In the genomic region with DNA sequence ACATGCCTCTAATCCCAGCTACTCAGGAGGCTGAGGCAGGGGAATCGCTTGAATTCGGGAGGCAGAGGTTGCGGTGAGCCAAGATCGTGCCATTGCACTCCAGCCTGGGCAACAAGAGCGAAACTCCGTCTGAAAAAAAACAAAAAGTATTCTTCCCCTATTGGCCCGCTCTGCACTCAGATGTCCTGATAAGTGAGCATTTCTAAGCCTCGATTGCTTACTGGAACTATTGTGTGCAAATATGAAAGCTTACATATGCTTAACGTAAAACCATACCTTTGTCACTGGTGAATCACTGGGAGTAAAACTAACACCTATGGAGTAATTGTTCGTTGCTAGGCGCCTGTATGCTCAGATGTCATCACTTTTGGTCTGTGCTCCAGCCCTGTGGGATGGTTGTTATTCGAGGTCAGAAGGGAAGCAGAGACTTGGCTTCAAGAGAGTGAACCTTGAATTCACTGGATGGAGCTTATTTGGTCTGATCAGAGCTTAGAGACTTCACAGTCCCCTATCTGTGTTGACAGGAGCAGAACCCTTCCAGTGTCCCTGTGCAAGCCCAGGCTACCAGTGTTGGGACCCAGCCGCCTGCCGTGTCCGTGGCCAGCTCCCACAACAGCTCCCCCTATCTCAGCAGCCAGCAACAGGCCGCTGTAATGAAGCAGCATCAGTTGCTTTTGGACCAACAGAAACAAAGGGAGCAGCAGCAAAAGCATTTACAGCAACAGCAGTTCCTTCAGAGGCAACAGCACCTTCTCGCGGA, we compare ENCODE assay signal across 14 cellular contexts. TPM values are rescaled to one million over a fixed set of nuclear protein-coding genes. Genes with fewer than 3 reads are reported as not detected.
DNase-seq lines count a peak whose midpoint lies in the region; ATAC-seq, FAIRE-seq and TF ChIP-seq lines count a peak whose summit lies in the region.
"Had no signal": no experiment of that assay in that cellular context is flagged by ENCODE, and none has a peak within 500 bp of the region (broad histone marks: within the 10 kb centered on the region; RNA-seq: fewer than 3 reads in every experiment).

No MANE protein-coding gene starts in this region.

- ATAC-seq in activated CD4-positive, CD25-positive, alpha-beta regulatory T cell treated with anti-CD3 and anti-CD28 coated beads, Interleukin-2, amount 50 U/mL, for 24 hours: peak; percentile 72 to 79
- ATAC-seq in GM19023 (IDR thresholded peaks at IDR 0.05; ENCODE audit: unreplicated experiment) (no peak), HG02610 (IDR thresholded peaks at IDR 0.05; ENCODE audit: unreplicated experiment) (no peak), GM21723 (IDR thresholded peaks at IDR 0.05; ENCODE audit: unreplicated experiment) (no peak)
- ATAC-seq: T-cell had no signal

- no peak overlapping the region for H3K18ac ChIP-seq in H1 (ENCODE audit: extremely low read depth, low read length)

- H3K9ac ChIP-seq in H1 (replicated peaks in 1 of 4; ENCODE audit: extremely low read depth in 1 of 4, low read depth in 3 of 4, low read length in 3 of 4) (no peak overlapping the region), neural cell (ENCODE audit: low read length) (no peak overlapping the region)

- no peaks in the 10 kb centered on the region for H3K23me2 ChIP-seq in H1 (ENCODE audit: low read depth, low read length)

- POLR2A ChIA-PET in H1 (lab: Charles Lee; ENCODE audit: partially characterized antibody): interaction anchor here (1.6 to 2.5 kb wide), 4 partner anchors 9 to 150 kb away, joined by 3 to 10 read pairs (median 6); partner anchors contain the start of gene MAML1

- H4K8ac ChIP-seq in H1 (ENCODE audit: extremely low read depth, insufficient read depth, low read length): no peak overlapping the region

- H3K9me3 ChIP-seq in H1 (ENCODE audit: insufficient read depth in 2 of 2, low read depth in 1 of 2, low read length in 1 of 2) (no peaks in the 10 kb centered on the region), neural cell (ENCODE audit: low read length) (no peaks in the 10 kb centered on the region)

- H3K27me3 Mint-ChIP-seq in HFFc6 (ENCODE audit: insufficient read depth): no peaks in the 10 kb centered on the region; the same call in 1 of the 2 replicates
- H3K27me3 Mint-ChIP-seq: T-cell had no signal

- no peak overlapping the region for H2BK5ac ChIP-seq in H1 (ENCODE audit: low read depth, low read length)

- no peaks in the 10 kb centered on the region for H3F3A ChIP-seq in neural cell (ENCODE audit: insufficient read depth, low read length, poor library complexity, severe bottlenecking)

- H3K14ac ChIP-seq in H1 (ENCODE audit: insufficient read length): no peak overlapping the region

- no peak overlapping the region for H3K4ac ChIP-seq in H1 (replicated peaks; ENCODE audit: insufficient read length, low read depth, low read length)

- H2AFZ ChIP-seq in H1 (ENCODE audit: low read length): no peak overlapping the region
- no peak overlapping the region for H2AFZ ChIP-seq in neural cell (ENCODE audit: low read depth, low read length)

- no peak overlapping the region for H2BK120ac ChIP-seq in H1 (replicated peaks; ENCODE audit: low read depth, low read length)

- no peak overlapping the region for H3K4me3 Mint-ChIP-seq in HFFc6
- H3K4me3 Mint-ChIP-seq: T-cell had no signal

- H4K5ac ChIP-seq in H1 (ENCODE audit: insufficient read length, low read depth, low read length): no peak overlapping the region

- no peak overlapping the region for H2BK20ac ChIP-seq in H1 (ENCODE audit: low read length)

- H3K4me1 ChIP-seq in H1 (replicated peaks in 1 of 4; ENCODE audit: control insufficient read depth in 3 of 4, insufficient read depth in 4 of 4, low read length in 3 of 4): peaks cover under 1 to 8% (median 1%) of the 10 kb centered on the region in 4 experiments; a peak in 5 of 7 replicates

- CTCF ChIA-PET in H1 (lab: Charles Lee; ENCODE audit: partially characterized antibody): interaction anchor here (0.6 to 6.0 kb wide), 16 partner anchors 8 to 625 kb away, joined by 3 to 53 read pairs (median 4); partner anchors contain the start of gene LTC4S

- no peak overlapping the region for H3K56ac ChIP-seq in H1 (replicated peaks; ENCODE audit: insufficient read length, low read depth, low read length)

- H3K36me3 Mint-ChIP-seq in HFFc6 (ENCODE audit: low read depth): peaks cover 18% of the 10 kb centered on the region

- H2BK12ac ChIP-seq in H1 (ENCODE audit: low read depth, low read length): no peak overlapping the region

- no peak overlapping the region for H2BK15ac ChIP-seq in H1 (ENCODE audit: low read length)

- no peak overlapping the region for H3K27ac ChIP-seq in H1 (ENCODE audit: low read depth, low read length)
- H3K27ac ChIP-seq in neural cell (ENCODE audit: low read length): no peak overlapping the region

- H4K20me1 ChIP-seq in H1 (replicated peaks in 1 of 2; ENCODE audit: control insufficient read depth in 1 of 2, insufficient read depth in 2 of 2, low read length in 2 of 2) (peaks cover 8 to 21% of the 10 kb centered on the region in 2 experiments), neural cell (ENCODE audit: insufficient read depth) (no peaks in the 10 kb centered on the region)

- no peaks in the 10 kb centered on the region for H3K27me3 ChIP-seq in H1 (replicated peaks in 1 of 4; ENCODE audit: control insufficient read depth in 3 of 4, extremely low read depth in 1 of 4, insufficient read depth in 3 of 4, low read length in 3 of 4)
- H3K27me3 ChIP-seq in neural cell (ENCODE audit: insufficient read depth, low read depth, low read length): no peaks in the 10 kb centered on the region

- TF ChIP-seq CTCF in HFFc6 (IDR thresholded peaks at IDR 0.05) (peak; percentile 35; the same call in 1 of the 2 replicates), H1 (IDR thresholded peaks at IDR 0.05; ENCODE audit: control extremely low read depth in 1 of 3, insufficient read depth in 1 of 3, low read depth in 1 of 3, low read length in 3 of 3) (peak; percentile 55 to 67 (median 57)), neural cell (IDR thresholded peaks at IDR 0.05; ENCODE audit: poor library complexity, severe bottlenecking) (peak; percentile 12)

- no peak overlapping the region for H3K4me3 ChIP-seq in H1 (ENCODE audit: extremely low read depth in 1 of 4, insufficient read depth in 2 of 4, low read depth in 3 of 4, low read length in 4 of 4)
- no peak overlapping the region for H3K4me3 ChIP-seq in neural cell (ENCODE audit: low read length)

- H3K4me1 Mint-ChIP-seq in HFFc6 (ENCODE audit: low read depth): peaks cover 40% of the 10 kb centered on the region

- H3K79me2 ChIP-seq in H1 (ENCODE audit: control insufficient read depth in 1 of 2, insufficient read depth in 2 of 2, low read length in 2 of 2): peaks cover 0 to 43% of the 10 kb centered on the region in 2 experiments; a peak in 2 of 4 replicates
- H3K79me2 ChIP-seq in neural cell (replicated peaks; ENCODE audit: insufficient read depth, low read length): peaks cover 20% of the 10 kb centered on the region

- no peak overlapping the region for H4K91ac ChIP-seq in H1 (replicated peaks; ENCODE audit: insufficient read length, low read length)

- FAIRE-seq in H1 (lab: Jason Lieb, UNC): no peak
- FAIRE-seq: A204.1, D721Med had no signal

- TF ChIP-seq RAD21 in H1 (IDR thresholded peaks at IDR 0.05 in 1 of 2, conservative IDR thresholded peaks at IDR 0.05 in 1 of 2; ENCODE audit: low read depth in 2 of 2, low read length in 2 of 2) (peak; percentile 19 to 48; a peak in 2 of 4 replicates), neural cell (conservative IDR thresholded peaks at IDR 0.05) (no peak)

- WGBS in H1 (ENCODE audit: extremely low coverage in 1 of 2, insufficient coverage in 1 of 2, insufficient read length in 1 of 2, insufficient replicate concordance in 2 of 2, low coverage in 1 of 2, low lambda C conversion rate in 2 of 2, missing lambda C conversion rate in 1 of 2), 2 experiments: 93% methylated on average over 18 of the region's 18 CpGs; no CpG with 5 or more reads in 1 of the 2 experiments

- no peak for TF ChIP-seq EP300 in H1 (IDR thresholded peaks at IDR 0.05; ENCODE audit: borderline replicate concordance in 1 of 2, low read depth in 2 of 2, low read length in 2 of 2)
- no peak for TF ChIP-seq EP300 in neural cell (conservative IDR thresholded peaks at IDR 0.05; ENCODE audit: poor library complexity, severe bottlenecking)

- TF ChIP-seq POLR2A in H1 (IDR thresholded peaks at IDR 0.05; ENCODE audit: control extremely low read depth in 1 of 2, low read depth in 2 of 2, low read length in 2 of 2): no peak

- H3K4me2 ChIP-seq in H1 (ENCODE audit: insufficient read depth in 1 of 2, low read depth in 2 of 2, low read length in 2 of 2) (no peak overlapping the region), neural cell (ENCODE audit: low read length) (no peak overlapping the region)

- H3K9me3 Mint-ChIP-seq in HFFc6: no peaks in the 10 kb centered on the region
- H3K9me3 Mint-ChIP-seq: T-cell had no signal

- H2AK5ac ChIP-seq in H1 (ENCODE audit: low read depth, low read length): no peak overlapping the region

- DNase-seq in activated CD4-positive, CD25-positive, alpha-beta regulatory T cell treated with anti-CD3 and anti-CD28 coated beads, Interleukin-2, amount 50 U/mL, for 72 hours: no peak
- no peak for DNase-seq in HFFc6
- no peak for DNase-seq in H1 (ENCODE audit: low read depth in 1 of 2, low spot score in 2 of 2)
- DNase-seq: activated CD8-positive, alpha-beta memory T cell treated with anti-CD3 and anti-CD28 coated beads for 24 hours; NCI-H226; T-cell had no signal

- H3K23ac ChIP-seq in H1 (ENCODE audit: insufficient read length): no peak overlapping the region

- no peaks in the 10 kb centered on the region for H3K9me2 ChIP-seq in neural cell (ENCODE audit: insufficient read depth, low read length)

- peaks cover 25 to 63% (median 47%) of the 10 kb centered on the region in 4 experiments for H3K36me3 ChIP-seq in H1 (ENCODE audit: control insufficient read depth in 2 of 4, insufficient read depth in 4 of 4, low read length in 3 of 4)
- H3K36me3 ChIP-seq in neural cell (ENCODE audit: insufficient read depth, low read length): peaks cover 8% of the 10 kb centered on the region

- no peak overlapping the region for H3K27ac Mint-ChIP-seq in HFFc6
- H3K27ac Mint-ChIP-seq: T-cell had no signal

- peaks cover 11% of the 10 kb centered on the region for H3K79me1 ChIP-seq in H1 (ENCODE audit: low read depth, low read length)

RNA-seq across cellular contexts. Expression of gene LTC4S, which starts 25.3 kb away (rescaled TPM):
- not detected for total RNA-seq in HFFc6 (2021; fragmentation: NEBNext Ultra II Directional; extraction: Animal tissue kit (Norgen Biotek cat#: 25700))
- 1.1 and 2.2 TPM in 2 replicates for total RNA-seq in H1 (2021; fragmentation: NEBNext Ultra II Directional; extraction: Animal tissue kit (Norgen Biotek cat#: 25700))
- 3.7 and 3.8 TPM in 2 replicates for polyA plus RNA-seq in H1 (2011; rRNA removed)
- polyA plus RNA-seq in H1 (2011; cell fraction: cytosol; rRNA removed): 0.93 TPM
- polyA plus RNA-seq in H1 (2011; cell fraction: nucleus; rRNA removed): 5.8 TPM
- 0.95 to 2.8 TPM (median 1.9 TPM) in 4 replicates for polyA plus RNA-seq in H1 (2012, experiment 1 of 2)
- polyA plus RNA-seq in H1 (2012, experiment 2 of 2): 0.91 TPM
- polyA plus RNA-seq in H1 (2013, experiment 1 of 2): 2.6 TPM
- 2.4 TPM for polyA plus RNA-seq in H1 (2013, experiment 2 of 2)
- not detected in 2 replicates for polyA minus RNA-seq in H1 (2011; rRNA and poly(A)+ RNA removed)
- polyA minus RNA-seq in H1 (2011; cell fraction: cytosol; rRNA and poly(A)+ RNA removed): not detected
- polyA minus RNA-seq in H1 (2011; cell fraction: nucleus; rRNA and poly(A)+ RNA removed): 2.3 TPM
- polyA plus RNA-seq in neural cell: 5.9 TPM in 1 of 2 replicates, not detected in the other
- polyA minus RNA-seq in neural cell: not detected in 2 replicates
- total RNA-seq: HT-29 had no signal

RNA-seq across cellular contexts. Expression of gene MAML1, which starts 35.9 kb away (rescaled TPM):
- total RNA-seq in HFFc6 (2021; fragmentation: NEBNext Ultra II Directional; extraction: Animal tissue kit (Norgen Biotek cat#: 25700)): 10 to 100 TPM; 14.9 to 17.7 (median 16.5) TPM
- total RNA-seq in H1 (2021; fragmentation: NEBNext Ultra II Directional; extraction: Animal tissue kit (Norgen Biotek cat#: 25700)): 41.9 and 45.6 TPM in 2 replicates
- polyA plus RNA-seq in H1 (2011; rRNA removed) (17.1 and 21.8 TPM in 2 replicates), neural cell (6.8 and 8.4 TPM in 2 replicates)
- 11.3 TPM for polyA plus RNA-seq in H1 (2011; cell fraction: cytosol; rRNA removed)
- 20.4 TPM for polyA plus RNA-seq in H1 (2011; cell fraction: nucleus; rRNA removed)
- polyA plus RNA-seq in H1 (2012, experiment 1 of 2): 27.3 to 34.0 TPM (median 31.2 TPM) in 4 replicates
- 20.2 TPM for polyA plus RNA-seq in H1 (2012, experiment 2 of 2)
- 27.3 TPM for polyA plus RNA-seq in H1 (2013, experiment 1 of 2)
- 28.9 TPM for polyA plus RNA-seq in H1 (2013, experiment 2 of 2)
- polyA minus RNA-seq in H1 (2011; rRNA and poly(A)+ RNA removed): 16.0 and 35.9 TPM in 2 replicates
- polyA minus RNA-seq in H1 (2011; cell fraction: cytosol; rRNA and poly(A)+ RNA removed): 18.1 TPM
- polyA minus RNA-seq in H1 (2011; cell fraction: nucleus; rRNA and poly(A)+ RNA removed): 20.5 TPM
- polyA minus RNA-seq in neural cell: 21.8 and 22.9 TPM in 2 replicates

RNA-seq across cellular contexts. Expression of gene MGAT4B, which starts 38.2 kb away (rescaled TPM):
- 100 to 1,000 TPM; 129 to 166 (median 148) TPM for total RNA-seq in HFFc6 (2021; fragmentation: NEBNext Ultra II Directional; extraction: Animal tissue kit (Norgen Biotek cat#: 25700))
- 112 and 116 TPM in 2 replicates for total RNA-seq in H1 (2021; fragmentation: NEBNext Ultra II Directional; extraction: Animal tissue kit (Norgen Biotek cat#: 25700))
- polyA plus RNA-seq in H1 (2011; rRNA removed) (128 and 182 TPM in 2 replicates), neural cell (70.6 and 83.7 TPM in 2 replicates)
- 107 TPM for polyA plus RNA-seq in H1 (2011; cell fraction: cytosol; rRNA removed)
- polyA plus RNA-seq in H1 (2011; cell fraction: nucleus; rRNA removed): 485 TPM
- polyA plus RNA-seq in H1 (2012, experiment 1 of 2): 120 to 133 TPM (median 129 TPM) in 4 replicates
- 128 TPM for polyA plus RNA-seq in H1 (2012, experiment 2 of 2)
- polyA plus RNA-seq in H1 (2013, experiment 1 of 2): 81.5 TPM
- polyA plus RNA-seq in H1 (2013, experiment 2 of 2): 77.1 TPM
- polyA minus RNA-seq in H1 (2011; rRNA and poly(A)+ RNA removed): 93.9 and 120 TPM in 2 replicates
- polyA minus RNA-seq in H1 (2011; cell fraction: cytosol; rRNA and poly(A)+ RNA removed): 99.0 TPM
- 145 TPM for polyA minus RNA-seq in H1 (2011; cell fraction: nucleus; rRNA and poly(A)+ RNA removed)
- polyA minus RNA-seq in neural cell: 46.0 and 56.5 TPM in 2 replicates

RNA-seq across cellular contexts. Expression of gene SQSTM1, which starts 52.2 kb away (rescaled TPM):
- total RNA-seq in HFFc6 (2021; fragmentation: NEBNext Ultra II Directional; extraction: Animal tissue kit (Norgen Biotek cat#: 25700)): 100 to 1,000 TPM; 188 to 282 (median 280) TPM
- 98.6 and 110 TPM in 2 replicates for total RNA-seq in H1 (2021; fragmentation: NEBNext Ultra II Directional; extraction: Animal tissue kit (Norgen Biotek cat#: 25700))
- polyA plus RNA-seq in H1 (2011; rRNA removed): 70.6 and 78.6 TPM in 2 replicates
- 63.7 TPM for polyA plus RNA-seq in H1 (2011; cell fraction: cytosol; rRNA removed)
- 97.6 TPM for polyA plus RNA-seq in H1 (2011; cell fraction: nucleus; rRNA removed)
- polyA plus RNA-seq in H1 (2012, experiment 1 of 2): 73.2 to 115 TPM (median 98.8 TPM) in 4 replicates
- 98.7 TPM for polyA plus RNA-seq in H1 (2012, experiment 2 of 2)
- 54.2 TPM for polyA plus RNA-seq in H1 (2013, experiment 1 of 2)
- polyA plus RNA-seq in H1 (2013, experiment 2 of 2): 53.0 TPM
- polyA minus RNA-seq in H1 (2011; rRNA and poly(A)+ RNA removed): 39.1 and 39.8 TPM in 2 replicates
- 125 TPM for polyA minus RNA-seq in H1 (2011; cell fraction: cytosol; rRNA and poly(A)+ RNA removed)
- 167 TPM for polyA minus RNA-seq in H1 (2011; cell fraction: nucleus; rRNA and poly(A)+ RNA removed)
- polyA plus RNA-seq in neural cell: 64.5 and 77.6 TPM in 2 replicates
- 66.7 and 79.6 TPM in 2 replicates for polyA minus RNA-seq in neural cell

Comparison
In these comparisons a context has a peak if more than half of its experiments do, and no peak if none do; other contexts are left out.
1. ATAC-seq: peak in activated CD4-positive, CD25-positive, alpha-beta regulatory T cell treated with anti-CD3 and anti-CD28 coated beads, Interleukin-2, amount 50 U/mL, for 24 hours (2 of 2); none in GM19023 (single experiment), HG02610 (single experiment) and GM21723 (single experiment).
2. Peak in every context shown above with its lines, with median percentiles within 50 percentile points of each other: CTCF ChIP-seq.